10 cellular contexts compared by ENCODE assay signal in genomic region chr2:208948073-208948472, GRCh38.
"Had no signal": no experiment of that assay in that cellular context is flagged by ENCODE, and none has a peak within 500 bp of the region (broad histone marks: within the 10 kb centered on the region; RNA-seq: fewer than 3 reads in every experiment).

No MANE protein-coding gene starts in this region.

- H3K27ac Mint-ChIP-seq: H9, HFFc6 had no signal

- H3K9ac ChIP-seq: GM23248 had no signal

- DNase-seq: GM23248, H9, HCEC 1CT, HFFc6, IMR-90, Kasumi-1, KG1 had no signal

- H3K4me3 ChIP-seq: GM23248 had no signal

- H2AFZ ChIP-seq: GM23248 had no signal

- H3K4me3 Mint-ChIP-seq: H9, HFFc6 had no signal

- FAIRE-seq: H1, H54, HTR-8/SVneo had no signal

- H3K27ac ChIP-seq: GM23248 had no signal
